13 cellular contexts compared by ENCODE assay signal in the genomic region with DNA sequence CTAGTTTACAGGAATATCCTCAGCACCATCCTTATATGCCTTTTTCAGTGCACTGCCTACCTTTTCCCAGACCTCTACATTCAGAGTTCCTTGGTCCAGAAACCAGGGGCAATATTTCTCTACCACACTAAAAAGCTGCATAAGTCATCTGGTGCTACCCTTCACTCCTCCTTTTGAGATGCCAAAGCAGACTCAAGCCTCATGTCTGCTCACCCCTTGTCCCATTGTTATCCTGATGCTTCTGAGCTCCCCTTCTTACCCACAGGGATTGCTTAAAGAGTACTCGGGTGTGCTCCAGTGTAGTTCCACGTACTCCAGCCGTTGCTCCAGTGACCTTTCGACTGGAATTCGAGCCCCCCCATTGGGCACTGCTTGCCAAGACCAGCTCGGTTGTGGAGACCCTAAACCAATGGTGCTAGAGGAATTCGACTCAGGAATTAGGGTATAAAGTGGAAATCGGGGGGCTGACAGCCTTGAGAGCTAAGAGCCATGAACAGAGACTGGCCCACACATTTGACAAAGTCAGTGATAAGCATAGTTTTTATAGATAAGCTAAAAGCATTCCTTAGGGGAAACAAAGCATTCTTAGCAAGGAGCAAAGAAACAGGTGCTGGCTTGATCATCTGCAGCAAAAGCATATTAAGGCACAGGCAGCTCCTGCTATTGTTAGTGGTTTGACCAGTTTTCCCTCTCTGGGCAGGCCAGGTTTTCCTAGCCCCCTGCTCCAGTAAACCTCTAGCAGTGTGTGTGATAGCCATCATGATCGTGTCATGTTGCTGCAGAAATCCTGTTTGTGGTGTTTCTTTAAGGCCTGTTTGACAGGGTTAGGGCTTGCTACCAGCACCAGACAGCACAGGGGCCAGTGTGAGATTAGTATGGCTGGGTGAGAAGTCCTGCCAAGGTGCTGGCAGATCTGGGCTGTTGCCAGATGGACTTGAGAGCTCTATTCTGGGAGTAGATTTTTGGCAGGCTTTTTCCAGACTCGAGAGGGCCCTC. TPM values are rescaled to one million over a fixed set of nuclear protein-coding genes. Genes with fewer than 3 reads are reported as not detected.
DNase-seq lines count a peak whose midpoint lies in the region; ATAC-seq, FAIRE-seq and TF ChIP-seq lines count a peak whose summit lies in the region.
"Had no signal": no experiment of that assay in that cellular context is flagged by ENCODE, and none has a peak within 500 bp of the region (broad histone marks: within the 10 kb centered on the region; RNA-seq: fewer than 3 reads in every experiment).

No MANE protein-coding gene starts in this region.

- H3K4me3 ChIP-seq in cardiac muscle cell (no peak overlapping the region), pancreas (no peak overlapping the region)

- peaks cover 49% of the 10 kb centered on the region for H3K4me1 ChIP-seq in cardiac muscle cell (ENCODE audit: low read depth)
- peaks cover 0 to 12% (median 4%) of the 10 kb centered on the region in 3 donors for H3K4me1 ChIP-seq in pancreas

- no peak for TF ChIP-seq CTCF in CD14-positive monocyte (IDR thresholded peaks at IDR 0.05)
- no peak for TF ChIP-seq CTCF in cardiac muscle cell (IDR thresholded peaks at IDR 0.05; ENCODE audit: low read depth, low read length)
- no peak for TF ChIP-seq CTCF in pancreas (IDR thresholded peaks at IDR 0.05)

- ATAC-seq in pancreas (peak; percentile 83 to 93 (median 92)), GM21381 (IDR thresholded peaks at IDR 0.05; ENCODE audit: unreplicated experiment) (no peak), HG02588 (IDR thresholded peaks at IDR 0.05; ENCODE audit: unreplicated experiment) (no peak)
- ATAC-seq in effector memory CD8-positive, alpha-beta T cell (replicated peaks), result no peak
- ATAC-seq: sciatic nerve had no signal

- H3K36me3 Mint-ChIP-seq in CD14-positive monocyte, result no peaks in the 10 kb centered on the region
- no peaks in the 10 kb centered on the region for H3K36me3 Mint-ChIP-seq in effector memory CD8-positive, alpha-beta T cell (ENCODE audit: insufficient read depth)
- H3K36me3 Mint-ChIP-seq: activated naive CD8-positive, alpha-beta T cell had no signal

- DNase-seq in CD14-positive monocyte (ENCODE audit: low spot score) (no peak), NCI-H2029 treated with DMSO at 0.1 percent for 48 hours (lab: John Stamatoyannopoulos, UW) (peak; percentile 93), cardiac muscle cell (ENCODE audit: low read depth in 1 of 2, low spot score in 1 of 2) (peak; percentile 46 to 87), pancreas (peak; percentile 60 to 77 (median 64)), NCI-H69 (lab: John Stamatoyannopoulos, UW) (no peak)
- DNase-seq in effector memory CD8-positive, alpha-beta T cell, result no peak
- DNase-seq: activated CD4-positive, alpha-beta T cell treated with anti-CD3 and anti-CD28 coated beads, Interleukin-2, amount 10 ng/mL, durations not matched to agents 24 days and 14 days; effector CD8-positive, alpha-beta T cell; NCI-H446 treated with DMSO at 0.1 percent for 48 hours had no signal

- 37 to 38% methylated on average over 10 of the region's 10 CpGs for WGBS in pancreas, 2 donors

- H3K27me3 Mint-ChIP-seq in CD14-positive monocyte (ENCODE audit: low read depth in 3 of 3), result peaks cover 0 to 3% (median 0%) of the 10 kb centered on the region in 3 donors
- peaks cover 18 to 25% of the 10 kb centered on the region in 2 donors for H3K27me3 Mint-ChIP-seq in effector memory CD8-positive, alpha-beta T cell
- H3K27me3 Mint-ChIP-seq: activated naive CD8-positive, alpha-beta T cell had no signal

- H3K4me3 Mint-ChIP-seq in CD14-positive monocyte, result no peak overlapping the region
- H3K4me3 Mint-ChIP-seq in effector memory CD8-positive, alpha-beta T cell, result no peak overlapping the region
- H3K4me3 Mint-ChIP-seq: activated CD4-positive, alpha-beta T cell treated with anti-CD3 and anti-CD28 coated beads, Interleukin-2, amount 10 ng/mL, durations not matched to agents 24 days and 14 days; activated naive CD8-positive, alpha-beta T cell had no signal

- H3K27me3 ChIP-seq in cardiac muscle cell (no peaks in the 10 kb centered on the region), pancreas (no peaks in the 10 kb centered on the region)

- H3K9me3 ChIP-seq in cardiac muscle cell (ENCODE audit: low read depth) (no peaks in the 10 kb centered on the region), pancreas (no peaks in the 10 kb centered on the region)

- peaks cover 26% of the 10 kb centered on the region for H3K4me1 Mint-ChIP-seq in CD14-positive monocyte
- no peaks in the 10 kb centered on the region for H3K4me1 Mint-ChIP-seq in effector memory CD8-positive, alpha-beta T cell (ENCODE audit: low read depth in 2 of 2)
- H3K4me1 Mint-ChIP-seq: activated CD4-positive, alpha-beta T cell treated with anti-CD3 and anti-CD28 coated beads, Interleukin-2, amount 10 ng/mL, durations not matched to agents 24 days and 14 days had no signal

- H3K27ac ChIP-seq in cardiac muscle cell (peak overlapping the region; percentile 91), pancreas (no peak overlapping the region)

- H3K36me3 ChIP-seq in cardiac muscle cell, result no peaks in the 10 kb centered on the region
- no peaks in the 10 kb centered on the region for H3K36me3 ChIP-seq in pancreas

- FAIRE-seq in pancreas (lab: Jason Lieb, UNC), result no peak

- peaks cover 0 to 8% (median 0%) of the 10 kb centered on the region in 7 donors for H3K9me3 Mint-ChIP-seq in CD14-positive monocyte
- no peaks in the 10 kb centered on the region for H3K9me3 Mint-ChIP-seq in effector memory CD8-positive, alpha-beta T cell

- intact Hi-C loops in CD14-positive monocyte (cut with micrococcal nuclease) (no loop called here), pancreas (cut with DNase I) (no loop called here)

- H3K27ac Mint-ChIP-seq in CD14-positive monocyte, result peak overlapping the region in 4 of 7 donors; percentile 13 to 68 (median 50)
- no peak overlapping the region for H3K27ac Mint-ChIP-seq in effector memory CD8-positive, alpha-beta T cell
- H3K27ac Mint-ChIP-seq: activated CD4-positive, alpha-beta T cell treated with anti-CD3 and anti-CD28 coated beads, Interleukin-2, amount 10 ng/mL, durations not matched to agents 24 days and 14 days; activated naive CD8-positive, alpha-beta T cell had no signal

RNA-seq across cellular contexts. Expression of a gene that starts 57.5 kb away (rescaled TPM):
- polyA plus RNA-seq in CD14-positive monocyte (100 to 1,000 TPM; 243 to 251 TPM), cardiac muscle cell (276 and 347 TPM in 2 replicates), pancreas (10 to 100 TPM; 30.0 to 43.3 TPM)
- total RNA-seq in cardiac muscle cell (198 and 258 TPM in 2 replicates), pancreas (100 to 1,000 TPM in 1 of 6 donors, 10 to 100 TPM in 5; 56.8 to 102 (median 62.9) TPM)

Comparison
In these comparisons a context has a peak if more than half of its experiments do, and no peak if none do; other contexts are left out.
1. DNase-seq: peak in NCI-H2029 treated with DMSO at 0.1 percent for 48 hours (single experiment), cardiac muscle cell (2 of 2) and pancreas (6 of 6); none in CD14-positive monocyte (single experiment), NCI-H69 (single experiment) and effector memory CD8-positive, alpha-beta T cell (0 of 3).
2. H3K27ac Mint-ChIP-seq: peak in CD14-positive monocyte (4 of 7); none in effector memory CD8-positive, alpha-beta T cell (0 of 2).
3. ATAC-seq: peak in pancreas (4 of 4); none in GM21381 (single experiment), effector memory CD8-positive, alpha-beta T cell (single experiment) and HG02588 (single experiment).